Comparison of ENCODE assay signal across 13 cellular contexts in genomic region chr9:106799146-106799545, GRCh38.
A peak's percentile ranks its signal among the peaks of the same experiment; 100 is the strongest.
DNase-seq lines count a peak whose midpoint lies in the region; ATAC-seq and TF ChIP-seq lines count a peak whose summit lies in the region.
"Had no signal": no experiment of that assay in that cellular context is flagged by ENCODE, and none has a peak within 500 bp of the region (broad histone marks: within the 10 kb centered on the region; RNA-seq: fewer than 3 reads in every experiment).

No MANE protein-coding gene starts in this region.

- H3K56ac ChIP-seq in IMR-90 (ENCODE audit: extremely low read depth, insufficient read depth, low read length): no peak overlapping the region

- no peak overlapping the region for H3K23ac ChIP-seq in IMR-90 (ENCODE audit: low read depth, low read length)

- no peak overlapping the region for H2AK9ac ChIP-seq in IMR-90 (replicated peaks; ENCODE audit: low read depth, low read length, poor library complexity)

- H3K4me3 ChIP-seq in ACC112 (ENCODE audit: low read depth, low read length): peak overlapping the region; percentile 13; the same call in 1 of the 2 replicates
- no peak overlapping the region for H3K4me3 ChIP-seq in IMR-90 (ENCODE audit: insufficient read depth, low read depth, low read length)
- H3K4me3 ChIP-seq in left lung: no peak overlapping the region
- H3K4me3 ChIP-seq: BLaER1 treated with 17β-estradiol and CSF1 and Interleukin-3, amounts not matched to agents 10 nM and 100 nM had no signal

- no peak overlapping the region for H2AFZ ChIP-seq in ACC112 (ENCODE audit: low read length, unreplicated experiment)
- H2AFZ ChIP-seq in IMR-90 (replicated peaks; ENCODE audit: low read length, poor library complexity): no peak overlapping the region

- H3K27me3 ChIP-seq in ACC112 (ENCODE audit: insufficient read depth, low read length) (no peaks in the 10 kb centered on the region), IMR-90 (ENCODE audit: control insufficient read depth, insufficient read depth, low read length) (no peaks in the 10 kb centered on the region), left lung (no peaks in the 10 kb centered on the region)
- H3K27me3 ChIP-seq: BLaER1 treated with 17β-estradiol and CSF1 and Interleukin-3, amounts not matched to agents 10 nM and 100 nM had no signal

- no peak overlapping the region for H3K4ac ChIP-seq in IMR-90 (ENCODE audit: low read depth, low read length)

- DNase-seq in IMR-90: peak; percentile 79
- DNase-seq in dedifferentiated amniotic fluid mesenchymal stem cell (ENCODE audit: extremely low spot score): peak; percentile 69
- no peak for DNase-seq in left lung
- no peak for DNase-seq in NCI-H774 (lab: John Stamatoyannopoulos, UW)
- DNase-seq: activated CD4-positive, alpha-beta memory T cell treated with anti-CD3 and anti-CD28 coated beads for 36 hours; Kasumi-1; NCI-H524; stimulated activated CD4-positive, alpha-beta T cell treated with anti-CD3 and anti-CD28 coated beads, Interleukin-4, amount 100 ng/mL, for 4 hours had no signal

- no peak overlapping the region for H3K9ac ChIP-seq in IMR-90 (ENCODE audit: low read depth, low read length)
- H3K9ac ChIP-seq: BLaER1 treated with 17β-estradiol and CSF1 and Interleukin-3, amounts not matched to agents 10 nM and 100 nM had no signal

- in situ Hi-C loops in IMR-90 (cut with MboI; ENCODE audit: low sequenced_read_pairs): no loop called here

- H2BK5ac ChIP-seq in IMR-90 (ENCODE audit: low read depth, low read length, poor library complexity, severe bottlenecking): peak overlapping the region; percentile 38

- TF ChIP-seq CTCF in IMR-90 (conservative IDR thresholded peaks at IDR 0.05; ENCODE audit: low read depth, low read length) (no peak), left lung (IDR thresholded peaks at IDR 0.05) (no peak)

- H4K5ac ChIP-seq in IMR-90 (ENCODE audit: low read depth, low read length): no peak overlapping the region

- H4K20me1 ChIP-seq in IMR-90 (ENCODE audit: insufficient read depth, low read length): no peaks in the 10 kb centered on the region
- H4K20me1 ChIP-seq: BLaER1 treated with 17β-estradiol and CSF1 and Interleukin-3, amounts not matched to agents 10 nM and 100 nM had no signal

- ATAC-seq in IMR-90 (ENCODE audit: low read depth): peak; percentile 92
- ATAC-seq in left lung: peak; percentile 18
- no peak for ATAC-seq in GM18907 (IDR thresholded peaks at IDR 0.05; ENCODE audit: unreplicated experiment)
- ATAC-seq in HG03025 (IDR thresholded peaks at IDR 0.05; ENCODE audit: low FRiP score, unreplicated experiment): no peak
- ATAC-seq in GM21381 (IDR thresholded peaks at IDR 0.05; ENCODE audit: unreplicated experiment): no peak

- no peak overlapping the region for H2AK5ac ChIP-seq in IMR-90 (ENCODE audit: low read depth, low read length)

- no peaks in the 10 kb centered on the region for H3K79me2 ChIP-seq in ACC112 (ENCODE audit: control insufficient read depth, insufficient read depth, low read length, unreplicated experiment)

- dilution Hi-C loops in IMR-90 (cut with HindIII; ENCODE audit: low sequenced_read_pairs, unreplicated experiment): no loop called here

- H4K91ac ChIP-seq in IMR-90 (ENCODE audit: insufficient read depth, low read depth, low read length): no peak overlapping the region; the same call in 1 of the 2 replicates

- no peak overlapping the region for H3K18ac ChIP-seq in IMR-90 (ENCODE audit: low read depth, low read length)

- H3K14ac ChIP-seq in IMR-90 (replicated peaks; ENCODE audit: low read depth, low read length): no peak overlapping the region

- no TSS peak for BruUV-seq in IMR-90 (replicated peaks; lab: Mats Ljungman, UMichigan)

- H3K36me3 ChIP-seq in ACC112 (ENCODE audit: insufficient read depth, low read length) (no peaks in the 10 kb centered on the region), IMR-90 (ENCODE audit: control insufficient read depth, insufficient read depth, low read length) (no peaks in the 10 kb centered on the region), left lung (no peaks in the 10 kb centered on the region)
- H3K36me3 ChIP-seq: BLaER1 treated with 17β-estradiol and CSF1 and Interleukin-3, amounts not matched to agents 10 nM and 100 nM had no signal

- POLR2A ChIA-PET in IMR-90 (lab: Charles Lee; ENCODE audit: unreplicated experiment): no interaction called here

- H4K8ac ChIP-seq in IMR-90 (ENCODE audit: low read depth in 2 of 2, low read length in 2 of 2): peak overlapping the region in 1 of 2 experiments; percentile 63; a peak in 1 of 4 replicates

- TF ChIP-seq POLR2A in IMR-90 (IDR thresholded peaks at IDR 0.05; ENCODE audit: low read depth, low read length): no peak

- H2BK20ac ChIP-seq in IMR-90 (ENCODE audit: low read depth, low read length): peak overlapping the region; percentile 41; the same call in 1 of the 2 replicates

- H2BK120ac ChIP-seq in IMR-90 (ENCODE audit: low read depth, low read length): peak overlapping the region; percentile 53; the same call in 1 of the 2 replicates

- no peaks in the 10 kb centered on the region for H3K79me1 ChIP-seq in IMR-90 (ENCODE audit: low read depth in 1 of 2, low read length in 2 of 2)

- no peak for TF ChIP-seq RAD21 in IMR-90 (IDR thresholded peaks at IDR 0.05; ENCODE audit: low read length)

- H3K4me1 ChIP-seq in ACC112 (ENCODE audit: control insufficient read depth, insufficient read depth, low read length, unreplicated experiment): peaks cover 19% of the 10 kb centered on the region
- H3K4me1 ChIP-seq in IMR-90 (ENCODE audit: control insufficient read depth, insufficient read depth, low read length): 0 out of 2 replicates have a peak, but pooled peaks cover 3% of the 10 kb centered on the region
- no peaks in the 10 kb centered on the region for H3K4me1 ChIP-seq in left lung
- H3K4me1 ChIP-seq: BLaER1 treated with 17β-estradiol and CSF1 and Interleukin-3, amounts not matched to agents 10 nM and 100 nM had no signal

- H2BK15ac ChIP-seq in IMR-90 (ENCODE audit: low read depth, low read length): no peak overlapping the region; the same call in 2 of the 3 replicates

- H3K9me3 ChIP-seq in IMR-90 (ENCODE audit: control insufficient read depth, insufficient read depth, low read length) (no peaks in the 10 kb centered on the region), left lung (no peaks in the 10 kb centered on the region)
- H3K9me3 ChIP-seq: BLaER1 treated with 17β-estradiol and CSF1 and Interleukin-3, amounts not matched to agents 10 nM and 100 nM had no signal

- no peaks in the 10 kb centered on the region for H3K9me1 ChIP-seq in IMR-90 (ENCODE audit: insufficient read depth, low read length)

- peak overlapping the region; percentile 53; the same call in 1 of the 2 replicates for H3K4me2 ChIP-seq in IMR-90 (ENCODE audit: low read depth, low read length)
- H3K4me2 ChIP-seq: BLaER1 treated with 17β-estradiol and CSF1 and Interleukin-3, amounts not matched to agents 10 nM and 100 nM had no signal

- intact Hi-C loops in IMR-90 (cut with micrococcal nuclease) (loop anchor here (2.0 kb wide), 1 partner anchor 82 kb away; no protein-coding TSS in a partner anchor), left lung (cut with DNase I) (no loop called here)

- H3K27ac ChIP-seq in ACC112 (ENCODE audit: low read depth, low read length): peak overlapping the region; percentile 43
- H3K27ac ChIP-seq in IMR-90 (ENCODE audit: insufficient read depth, low read length): no peak overlapping the region
- H3K27ac ChIP-seq in left lung: no peak overlapping the region
- H3K27ac ChIP-seq: BLaER1 treated with 17β-estradiol and CSF1 and Interleukin-3, amounts not matched to agents 10 nM and 100 nM had no signal

- no CpG with 5 or more reads among the region's 4 CpGs for WGBS in IMR-90 (ENCODE audit: extremely low coverage in 2 of 2, insufficient read length in 1 of 2), 2 experiments

- CTCF ChIA-PET in IMR-90 (lab: Yijun Ruan, JAX): interaction anchor here (1.1 to 1.3 kb wide), 3 partner anchors 11 to 83 kb away, joined by 3 read pairs; no protein-coding TSS in a partner anchor

TF ChIP-seq in IMR-90, 13 proteins besides CTCF, POLR2A, EP300 and RAD21:
- TF ChIP-seq MAFK (IDR thresholded peaks at IDR 0.05; ENCODE audit: low read depth, low read length) (no peak), CEBPB (IDR thresholded peaks at IDR 0.05; ENCODE audit: low read depth, low read length) (peak; percentile 89), ELK1 (IDR thresholded peaks at IDR 0.05; ENCODE audit: borderline replicate concordance, low read depth, low read length) (no peak), CHD1 (IDR thresholded peaks at IDR 0.05; ENCODE audit: low read depth, low read length) (no peak), NFE2L2 (IDR thresholded peaks at IDR 0.05; ENCODE audit: low read depth, low read length) (no peak), RFX5 (IDR thresholded peaks at IDR 0.05; ENCODE audit: low read depth, low read length) (no peak), BHLHE40 (IDR thresholded peaks at IDR 0.05; ENCODE audit: low read depth, low read length) (peak; percentile 68; the same call in 1 of the 2 replicates), MAZ (IDR thresholded peaks at IDR 0.05; ENCODE audit: borderline replicate concordance, low read depth, low read length) (no peak), SMC3 (IDR thresholded peaks at IDR 0.05; ENCODE audit: low read depth, low read length) (no peak), MXI1 (IDR thresholded peaks at IDR 0.05; ENCODE audit: borderline replicate concordance, low read depth, low read length) (no peak), RCOR1 (IDR thresholded peaks at IDR 0.05; ENCODE audit: insufficient replicate concordance, low read length) (no peak), FOS (IDR thresholded peaks at IDR 0.05; ENCODE audit: low read depth, low read length) (peak; percentile 71; the same call in 1 of the 2 replicates), USF2 (IDR thresholded peaks at IDR 0.05; ENCODE audit: low read depth, low read length) (no peak)

Comparison
In these comparisons a context has a peak if more than half of its experiments do, and no peak if none do; other contexts are left out.
1. ATAC-seq: peak in IMR-90 (single experiment) and left lung (single experiment); none in GM18907 (single experiment), HG03025 (single experiment) and GM21381 (single experiment).
2. DNase-seq: peak in IMR-90 (single experiment) and dedifferentiated amniotic fluid mesenchymal stem cell (single experiment); none in left lung (0 of 2) and NCI-H774 (single experiment).